ENCODE assay signal across 31 cellular contexts in the genomic region with DNA sequence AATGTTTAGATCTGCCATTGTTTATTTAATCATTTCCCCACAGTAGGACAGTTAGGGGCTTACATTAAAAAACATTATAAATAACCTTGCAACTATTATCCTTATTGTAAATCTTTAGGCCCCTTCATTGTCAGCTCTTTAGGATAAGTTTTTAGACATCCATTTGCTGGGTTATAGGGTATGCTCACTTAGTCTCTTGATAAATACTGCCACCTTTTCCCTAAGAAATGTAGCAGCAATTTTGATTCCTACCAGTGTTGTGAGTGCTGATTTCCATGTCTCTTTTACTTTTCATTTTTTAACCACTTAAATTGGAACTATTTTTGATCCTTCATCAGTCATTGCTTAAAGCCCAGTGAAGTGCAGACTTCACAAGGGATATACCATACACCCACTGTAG.
"Had no signal": no experiment of that assay in that cellular context is flagged by ENCODE, and none has a peak within 500 bp of the region (broad histone marks: within the 10 kb centered on the region; RNA-seq: fewer than 3 reads in every experiment).

No MANE protein-coding gene starts in this region.

- H3K4me1 ChIP-seq: esophagus squamous epithelium, heart right ventricle, left lung, prostate gland, right atrium auricular region, suprapubic skin, transverse colon, upper lobe of right lung, uterus had no signal

- H3K27ac Mint-ChIP-seq: dendritic cell treated with granulocyte-macrophage colony-stimulating factor and Interleukin-4, amounts not matched to agents 40 ng/mL and 50 ng/mL, for 4 days; effector memory CD8-positive, alpha-beta T cell; mesothelial cell of epicardium; naive B cell; natural killer cell treated with Interleukin-12 subunit alpha and Interleukin-12 subunit beta and Interleukin-15 and Interleukin-18, amount 100 ng/mL, for 72 hours; stimulated activated naive CD8-positive, alpha-beta T cell treated with anti-CD3 and anti-CD28 coated beads, Interleukin-15, amount 100 ng/mL, for 72 hours had no signal

- H3K9me3 ChIP-seq: esophagus squamous epithelium, heart right ventricle, left lung, mucosa of descending colon, neutrophil, prostate gland, right atrium auricular region, suprapubic skin, transverse colon, upper lobe of right lung, uterus had no signal

- H3K27me3 ChIP-seq: esophagus squamous epithelium, heart right ventricle, left lung, neutrophil, right atrium auricular region, suprapubic skin, transverse colon, upper lobe of right lung, uterus had no signal

- H3K9me3 Mint-ChIP-seq: dendritic cell treated with granulocyte-macrophage colony-stimulating factor and Interleukin-4, amounts not matched to agents 40 ng/mL and 50 ng/mL, for 4 days; natural killer cell treated with Interleukin-12 subunit alpha and Interleukin-12 subunit beta and Interleukin-15 and Interleukin-18, amount 100 ng/mL, for 72 hours; neural crest cell had no signal

- H3K4me3 ChIP-seq: esophagus squamous epithelium, heart right ventricle, left lung, mucosa of descending colon, prostate gland, right atrium auricular region, smooth muscle cell, suprapubic skin, transverse colon, upper lobe of right lung, uterus had no signal

- H3K4me2 ChIP-seq: smooth muscle cell had no signal

- H3K27ac ChIP-seq: esophagus squamous epithelium, heart right ventricle, left lung, neutrophil, prostate gland, right atrium auricular region, suprapubic skin, transverse colon, upper lobe of right lung, uterus had no signal

- H3K4me3 Mint-ChIP-seq: dendritic cell treated with granulocyte-macrophage colony-stimulating factor and Interleukin-4, amounts not matched to agents 40 ng/mL and 50 ng/mL, for 4 days; effector memory CD8-positive, alpha-beta T cell; mesothelial cell of epicardium; naive B cell; natural killer cell treated with Interleukin-12 subunit alpha and Interleukin-12 subunit beta and Interleukin-15 and Interleukin-18, amount 100 ng/mL, for 72 hours; neural crest cell; stimulated activated naive CD8-positive, alpha-beta T cell treated with anti-CD3 and anti-CD28 coated beads, Interleukin-15, amount 100 ng/mL, for 72 hours had no signal

- H3K36me3 ChIP-seq: esophagus squamous epithelium, heart right ventricle, left lung, neutrophil, prostate gland, right atrium auricular region, suprapubic skin, transverse colon, upper lobe of right lung, uterus had no signal

- FAIRE-seq: islet of Langerhans had no signal

- H3K36me3 Mint-ChIP-seq: mesothelial cell of epicardium; naive B cell; natural killer cell treated with Interleukin-12 subunit alpha and Interleukin-12 subunit beta and Interleukin-15 and Interleukin-18, amount 100 ng/mL, for 72 hours had no signal

- DNase-seq: effector memory CD8-positive, alpha-beta T cell; erythroblast; esophagus squamous epithelium; foreskin melanocyte; glutamatergic neuron; heart right ventricle; hippocampal formation; left cardiac atrium; left lung; mesenchymal stem cell; mucosa of descending colon; naive B cell; stimulated activated CD4-positive, alpha-beta T cell treated with anti-CD3 and anti-CD28 coated beads, Interleukin-12 subunit alpha, Interleukin-12 subunit beta, amount 100 ng/mL, for 4 hours; stimulated activated CD4-positive, alpha-beta T cell treated with anti-CD3 and anti-CD28 coated beads, Interleukin-1b, Interleukin-23, amount 100 ng/mL, for 48 hours; stimulated activated CD4-positive, alpha-beta T cell treated with anti-CD3 and anti-CD28 coated beads, Interleukin-4, amount 100 ng/mL, for 1 hour; stimulated activated CD8-positive, alpha-beta memory T cell treated with anti-CD3 and anti-CD28 coated beads, Interleukin-4, amount 100 ng/mL, for 48 hours; stimulated activated naive CD4-positive, alpha-beta T cell; stimulated activated naive CD8-positive, alpha-beta T cell treated with anti-CD3 and anti-CD28 coated beads, Interleukin-15, amount 100 ng/mL, for 72 hours; transverse colon; upper lobe of right lung; uterus had no signal

- H3K27me3 Mint-ChIP-seq: dendritic cell treated with granulocyte-macrophage colony-stimulating factor and Interleukin-4, amounts not matched to agents 40 ng/mL and 50 ng/mL, for 4 days; effector memory CD8-positive, alpha-beta T cell; naive B cell had no signal

- H3K4me1 Mint-ChIP-seq: naive B cell; neural crest cell; stimulated activated naive CD8-positive, alpha-beta T cell treated with anti-CD3 and anti-CD28 coated beads, Interleukin-15, amount 100 ng/mL, for 72 hours had no signal
